9 cellular contexts compared by ENCODE assay signal in genomic region chr6:46098678-46099077, GRCh38. TPM values are rescaled to one million over a fixed set of nuclear protein-coding genes. Genes with fewer than 3 reads are reported as not detected.
DNase-seq lines count a peak whose midpoint lies in the region; FAIRE-seq and TF ChIP-seq lines count a peak whose summit lies in the region.
"Had no signal": no experiment of that assay in that cellular context is flagged by ENCODE, and none has a peak within 500 bp of the region (broad histone marks: within the 10 kb centered on the region; RNA-seq: fewer than 3 reads in every experiment).

No MANE protein-coding gene starts in this region.

- H2AFZ ChIP-seq in OCI-LY1 (ENCODE audit: low read length) = no peak overlapping the region

- FAIRE-seq in small intestine (lab: Jason Lieb, UNC) = no peak
- FAIRE-seq: HTR-8/SVneo had no signal

- no peaks in the 10 kb centered on the region for H3K4me1 ChIP-seq in OCI-LY1 (ENCODE audit: insufficient read depth, low read length, severe bottlenecking)
- H3K4me1 ChIP-seq in small intestine (ENCODE audit: control insufficient read depth in 2 of 2, insufficient read depth in 1 of 2, low read depth in 1 of 2, low read length in 1 of 2) = no peaks in the 10 kb centered on the region
- H3K4me1 ChIP-seq in mesendoderm (ENCODE audit: control insufficient read depth, low read depth, low read length) = no peaks in the 10 kb centered on the region

- TF ChIP-seq CTCF in OCI-LY1 (IDR thresholded peaks at IDR 0.05; ENCODE audit: low read length) = no peak
- no peak for TF ChIP-seq CTCF in nephron progenitor cell (IDR thresholded peaks at IDR 0.05)

- H3K79me2 ChIP-seq in OCI-LY1 (ENCODE audit: insufficient read depth, low read length) (no peaks in the 10 kb centered on the region), mesendoderm (ENCODE audit: control insufficient read depth, insufficient read depth, low read length) (no peaks in the 10 kb centered on the region)

- no peak overlapping the region for H3K4ac ChIP-seq in mesendoderm (ENCODE audit: low read depth, low read length)

- no peak overlapping the region for H3K23ac ChIP-seq in mesendoderm (ENCODE audit: low read length)

- no peak overlapping the region for H3K4me3 Mint-ChIP-seq in nephron progenitor cell

- H3K36me3 ChIP-seq in OCI-LY1 (ENCODE audit: insufficient read depth, low read length) (peaks cover 7% of the 10 kb centered on the region), small intestine (ENCODE audit: control insufficient read depth in 2 of 2, insufficient read depth in 2 of 2, low read length in 2 of 2) (no peaks in the 10 kb centered on the region), mesendoderm (ENCODE audit: control insufficient read depth, insufficient read depth, low read length) (no peaks in the 10 kb centered on the region)

- peaks cover 29% of the 10 kb centered on the region for H3K9me3 Mint-ChIP-seq in nephron progenitor cell

- H3K36me3 Mint-ChIP-seq in nephron progenitor cell (ENCODE audit: low read depth) = no peaks in the 10 kb centered on the region

- H3K9ac ChIP-seq in OCI-LY1 (ENCODE audit: low read length) (no peak overlapping the region), mesendoderm (ENCODE audit: low read length) (no peak overlapping the region)

- H3K9me3 ChIP-seq in OCI-LY1 (ENCODE audit: low read length) (0 out of 2 replicates have a peak, but pooled peaks cover 6% of the 10 kb centered on the region), small intestine (ENCODE audit: control insufficient read depth, low read depth) (peaks cover 2% of the 10 kb centered on the region)

- H2BK120ac ChIP-seq in mesendoderm (ENCODE audit: low read depth, low read length) = no peak overlapping the region

- H3K9me2 ChIP-seq in OCI-LY1 (ENCODE audit: low read depth, low read length) = no peaks in the 10 kb centered on the region

- H2BK5ac ChIP-seq in mesendoderm (ENCODE audit: low read length) = no peak overlapping the region

- 15 to 56% (median 43%) methylated on average over 4 of the region's 4 CpGs for WGBS in small intestine, 3 donors
- no CpG with 5 or more reads among the region's 4 CpGs for WGBS in mesendoderm (ENCODE audit: extremely low coverage, insufficient coverage, low lambda C conversion rate)

- H3K27ac ChIP-seq in OCI-LY1 (ENCODE audit: low read depth, low read length, poor library complexity, severe bottlenecking) (peak overlapping the region; percentile 30), small intestine (ENCODE audit: low read depth in 1 of 2, low read length in 1 of 2) (no peak overlapping the region), mesendoderm (ENCODE audit: low read depth, low read length) (no peak overlapping the region)

- no peak overlapping the region for H4K8ac ChIP-seq in mesendoderm (ENCODE audit: low read depth, low read length)

- H3K27me3 ChIP-seq in OCI-LY1 (ENCODE audit: insufficient read depth, low read length) (no peaks in the 10 kb centered on the region), small intestine (ENCODE audit: control insufficient read depth in 2 of 2, insufficient read depth in 2 of 2, low read length in 2 of 2) (no peaks in the 10 kb centered on the region), mesendoderm (ENCODE audit: insufficient read depth, low read length, poor library complexity) (no peaks in the 10 kb centered on the region)

- H3F3A ChIP-seq in OCI-LY1 (ENCODE audit: insufficient read depth, low read length) = no peaks in the 10 kb centered on the region

- no peak overlapping the region for H2AK5ac ChIP-seq in mesendoderm (ENCODE audit: low read length)

- H3K4me3 ChIP-seq in OCI-LY1 (ENCODE audit: low read depth, low read length, poor library complexity, severe bottlenecking) (no peak overlapping the region), small intestine (ENCODE audit: low read depth in 1 of 2, low read length in 2 of 2) (no peak overlapping the region), mesendoderm (ENCODE audit: low read length) (no peak overlapping the region)

- DNase-seq in hippocampal formation (lab: John Stamatoyannopoulos, UW) (peak; percentile 31 to 54), small intestine (peak; percentile 60), nephron progenitor cell (no peak), GM19238 (ENCODE audit: insufficient read length, low spot score) (no peak), mesendoderm (no peak)
- DNase-seq in activated naive CD4-positive, alpha-beta T cell treated with Interleukin-2 at 50 U/mL for 16 hours = no peak

- TF ChIP-seq EP300 in Ishikawa (IDR thresholded peaks at IDR 0.05; ENCODE audit: borderline replicate concordance) = peak; percentile 46; the same call in 1 of the 2 replicates

- no peak overlapping the region for H4K5ac ChIP-seq in mesendoderm (ENCODE audit: low read length)

- no peaks in the 10 kb centered on the region for H3K79me1 ChIP-seq in mesendoderm (ENCODE audit: low read length)

- no peak overlapping the region for H3K27ac Mint-ChIP-seq in nephron progenitor cell

- H3K4me1 Mint-ChIP-seq in nephron progenitor cell = no peaks in the 10 kb centered on the region

- H3K18ac ChIP-seq in mesendoderm (ENCODE audit: low read length) = no peak overlapping the region

- H3K27me3 Mint-ChIP-seq in nephron progenitor cell (ENCODE audit: low read depth, poor library complexity) = peaks cover 4% of the 10 kb centered on the region

- peak; percentile 4; the same call in 1 of the 2 replicates for TF ChIP-seq RAD21 in Ishikawa (IDR thresholded peaks at IDR 0.05; ENCODE audit: low read depth)

- H4K20me1 ChIP-seq in OCI-LY1 (ENCODE audit: insufficient read depth, low read length) = no peaks in the 10 kb centered on the region

- H2BK15ac ChIP-seq in mesendoderm (replicated peaks; ENCODE audit: low read depth) = no peak overlapping the region

- H3K56ac ChIP-seq in mesendoderm (ENCODE audit: low read length) = no peak overlapping the region

- H3K4me2 ChIP-seq in OCI-LY1 (ENCODE audit: low read length) = no peak overlapping the region
- H3K4me2 ChIP-seq in mesendoderm (ENCODE audit: low read length) = no peak overlapping the region

TF ChIP-seq in Ishikawa, 13 proteins besides CTCF, POLR2A, EP300 and RAD21:
- TF ChIP-seq USF1 (IDR thresholded peaks at IDR 0.05) (no peak), CEBPB (IDR thresholded peaks at IDR 0.05) (no peak), TCF12 (IDR thresholded peaks at IDR 0.05; ENCODE audit: low read depth) (peak; percentile 75), TAF1 (IDR thresholded peaks at IDR 0.05; ENCODE audit: low read depth) (no peak), MAX (IDR thresholded peaks at IDR 0.05) (peak; percentile 53), TEAD4 (IDR thresholded peaks at IDR 0.05) (0 out of 2 replicates have a peak, but pooled peaks have one; percentile 10), YY1 (IDR thresholded peaks at IDR 0.05; ENCODE audit: low read depth) (no peak), ZBTB7A (IDR thresholded peaks at IDR 0.05; ENCODE audit: low read depth) (no peak), FOXM1 (IDR thresholded peaks at IDR 0.05; ENCODE audit: borderline replicate concordance, low read depth) (no peak), EGR1 (IDR thresholded peaks at IDR 0.05) (0 out of 2 replicates have a peak, but pooled peaks have one; percentile 49), CREB1 (IDR thresholded peaks at IDR 0.05; ENCODE audit: low read depth) (no peak), NFIC (IDR thresholded peaks at IDR 0.05) (peak; percentile 91), REST (IDR thresholded peaks at IDR 0.05; ENCODE audit: low read depth) (no peak)

RNA-seq across cellular contexts. Expression of gene ENPP4, which starts 31.1 kb away (rescaled TPM):
- polyA plus RNA-seq in small intestine = 1 to 10 TPM; 4.0 to 7.7 (median 5.4) TPM
- polyA plus RNA-seq in mesendoderm (2013, experiment 1 of 2) = 1.4 TPM
- polyA plus RNA-seq in mesendoderm (2013, experiment 2 of 2) = 1.5 TPM

Comparison
In these comparisons a context has a peak if more than half of its experiments do, and no peak if none do; other contexts are left out.
1. DNase-seq: peak in hippocampal formation (2 of 2) and small intestine (single experiment); none in activated naive CD4-positive, alpha-beta T cell treated with Interleukin-2 at 50 U/mL for 16 hours (single experiment), nephron progenitor cell (single experiment), GM19238 (single experiment) and mesendoderm (single experiment).